In the genomic region with DNA sequence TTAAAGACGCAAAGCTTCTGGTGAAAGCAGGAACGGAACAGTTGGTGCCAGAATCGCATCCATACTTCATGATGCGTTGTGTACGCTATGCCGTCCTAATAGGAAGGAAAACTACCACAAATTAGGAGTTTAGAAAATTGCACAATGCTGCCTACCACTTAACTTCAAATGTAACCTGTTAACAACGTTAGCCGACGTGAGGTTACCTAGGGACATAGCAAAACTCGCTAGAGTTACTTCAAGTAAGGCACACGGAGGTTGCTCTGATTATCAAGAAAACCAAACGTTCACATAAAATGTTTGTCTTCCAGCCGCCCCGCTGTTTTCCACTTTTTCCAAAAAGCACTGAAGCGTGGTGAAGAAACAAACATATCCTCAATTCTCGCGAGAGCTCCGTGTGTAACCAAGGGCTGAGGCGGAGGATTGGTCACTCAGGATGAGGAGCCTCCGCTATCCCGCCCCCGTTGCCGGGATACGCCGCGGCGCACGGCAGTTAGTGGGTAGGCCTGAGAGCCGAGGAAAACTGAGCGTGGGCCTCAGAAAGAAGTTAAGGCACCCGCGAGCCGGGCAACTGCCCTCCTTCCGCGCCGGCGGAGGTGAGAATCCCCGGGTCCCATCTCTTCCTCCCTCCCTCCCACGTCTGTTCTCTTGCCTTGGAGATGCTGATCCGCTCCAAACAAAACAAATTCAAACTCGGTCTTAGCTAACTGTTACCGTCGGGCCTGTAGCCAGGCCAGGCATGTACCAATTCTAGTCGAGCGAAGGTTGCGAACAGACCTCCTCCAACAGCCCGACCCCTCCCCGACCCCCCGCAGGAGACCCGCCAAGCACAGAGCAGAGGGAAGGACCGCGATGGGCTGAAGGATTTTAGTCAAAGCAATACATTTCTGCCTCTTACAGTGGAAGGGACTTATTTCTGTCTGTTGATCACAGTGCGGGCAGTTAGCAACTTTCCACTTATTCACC, we compare ENCODE assay signal across 8 cellular contexts. TPM values are rescaled to one million over a fixed set of nuclear protein-coding genes. Genes with fewer than 3 reads are reported as not detected.
DNase-seq lines count a peak whose midpoint lies in the region; ATAC-seq, FAIRE-seq and TF ChIP-seq lines count a peak whose summit lies in the region.

A gene (plus strand): TSS at position 492 of the 966 bp plus-strand sequence. CDS start 5,556 bp downstream, outside the sequence.

- H3K27me3 ChIP-seq in bronchial epithelial cell (ENCODE audit: control insufficient read depth, insufficient read depth, low read length) = no peaks in the 10 kb centered on the region
- no peaks in the 10 kb centered on the region for H3K27me3 ChIP-seq in iPS-20b (ENCODE audit: insufficient read depth, low read length)
- H3K27me3 ChIP-seq in skeletal muscle tissue (ENCODE audit: control insufficient read depth in 3 of 3, insufficient read depth in 3 of 3, low read length in 3 of 3) = no peaks in the 10 kb centered on the region

- H3K36me3 ChIP-seq in bronchial epithelial cell (ENCODE audit: control insufficient read depth, insufficient read depth, low read length) (no peaks in the 10 kb centered on the region), iPS-20b (ENCODE audit: insufficient read depth, low read depth, low read length) (no peaks in the 10 kb centered on the region), skeletal muscle tissue (ENCODE audit: control insufficient read depth in 3 of 3, insufficient read depth in 3 of 3, low read length in 3 of 3) (no peaks in the 10 kb centered on the region)

- no peak for TF ChIP-seq CTCF in WI38 (IDR thresholded peaks at IDR 0.05; ENCODE audit: low read depth, low read length)
- TF ChIP-seq CTCF in bronchial epithelial cell (IDR thresholded peaks at IDR 0.05; ENCODE audit: insufficient read depth, low read length, severe bottlenecking) = no peak

- H3K27ac ChIP-seq in iPS-20b (ENCODE audit: low read length) = peak within 1 kb of the TSS; percentile 58
- H3K27ac ChIP-seq in skeletal muscle tissue (ENCODE audit: low read depth, low read length) = peak within 1 kb of the TSS; percentile 77

- peak within 1 kb of the TSS; percentile 78 for H3K4me3 ChIP-seq in WI38 (ENCODE audit: low read depth, low read length)
- peak within 1 kb of the TSS; percentile 57 for H3K4me3 ChIP-seq in bronchial epithelial cell (ENCODE audit: low read depth, low read length)
- peak within 1 kb of the TSS; percentile 85 for H3K4me3 ChIP-seq in iPS-20b (ENCODE audit: low read length)
- H3K4me3 ChIP-seq in skeletal muscle tissue (ENCODE audit: low read length in 3 of 3) = peak within 1 kb of the TSS; percentile 80 to 90 (median 81)

- ATAC-seq in GM18861 (IDR thresholded peaks at IDR 0.05; ENCODE audit: unreplicated experiment) (peak; percentile 97), HG03095 (IDR thresholded peaks at IDR 0.05; ENCODE audit: unreplicated experiment) (peak; percentile 100)

- FAIRE-seq in bronchial epithelial cell (lab: Jason Lieb, UNC) = no peak

- no peaks in the 10 kb centered on the region for H3K9me3 ChIP-seq in iPS-20b (ENCODE audit: insufficient read depth, low read depth, low read length)
- H3K9me3 ChIP-seq in skeletal muscle tissue (ENCODE audit: control insufficient read depth in 3 of 3, low read length in 3 of 3) = no peaks in the 10 kb centered on the region

- H3K4me1 ChIP-seq in iPS-20b (ENCODE audit: insufficient read depth, low read length) = peaks cover 3% of the 10 kb centered on the region; the same call in 1 of the 2 replicates
- H3K4me1 ChIP-seq in skeletal muscle tissue (ENCODE audit: control insufficient read depth in 3 of 3, insufficient read depth in 3 of 3, low read length in 3 of 3) = peaks cover 0 to 14% (median 6%) of the 10 kb centered on the region in 3 donors

- DNase-seq in A172 (ENCODE audit: low spot score) = peak; percentile 95
- peak; percentile 90 for DNase-seq in NCI-H2171 (lab: John Stamatoyannopoulos, UW)
- DNase-seq in bronchial epithelial cell (ENCODE audit: low read depth) = peak; percentile 93

- H3K9ac ChIP-seq in iPS-20b (ENCODE audit: low read depth, low read length) (peak within 1 kb of the TSS; percentile 90), skeletal muscle tissue (ENCODE audit: low read depth in 1 of 3, low read length in 3 of 3) (peak within 1 kb of the TSS; percentile 80 to 90 (median 82))

RNA-seq across cellular contexts. Expression of the gene that starts here (rescaled TPM):
- 19.0 and 27.1 TPM in 2 replicates for total RNA-seq in A172 (2014; rRNA removed; shearing (Covaris generic))
- total RNA-seq in bronchial epithelial cell (6.8 and 16.0 TPM in 2 replicates), skeletal muscle tissue (9.4 TPM)

Comparison
In these comparisons a context has a peak if more than half of its experiments do, and no peak if none do; other contexts are left out.
1. Peak in every context shown above with its lines: DNase-seq, ATAC-seq, H3K4me3 ChIP-seq and H3K27ac ChIP-seq.